In the genomic region with DNA sequence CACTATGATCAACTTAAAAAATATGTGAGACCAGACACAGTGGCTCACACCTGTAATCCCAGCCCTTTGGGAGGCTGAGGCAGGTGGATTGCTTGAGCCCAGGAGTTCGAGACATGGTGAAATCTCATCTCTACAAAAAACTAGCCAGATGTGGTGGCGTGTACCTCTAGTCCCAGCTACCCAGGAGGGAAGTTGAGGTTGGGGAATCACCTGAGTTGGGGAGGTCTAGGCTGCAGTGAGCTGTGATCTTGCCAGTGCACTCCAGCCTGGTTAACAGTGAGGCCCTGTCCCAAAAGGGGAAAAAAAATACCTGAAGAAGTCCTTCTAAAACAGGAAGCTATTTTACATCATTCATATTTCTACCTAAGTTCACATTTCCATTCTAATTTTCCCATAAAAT, we compare ENCODE assay signal across 11 cellular contexts.
DNase-seq lines count a peak whose midpoint lies in the region; ATAC-seq lines count a peak whose summit lies in the region.
"Had no signal": no experiment of that assay in that cellular context is flagged by ENCODE, and none has a peak within 500 bp of the region (broad histone marks: within the 10 kb centered on the region; RNA-seq: fewer than 3 reads in every experiment).

No MANE protein-coding gene starts in this region.

- H3K27me3 Mint-ChIP-seq in activated naive CD4-positive, alpha-beta T cell treated with anti-CD3 and anti-CD28 coated beads for 36 hours (ENCODE audit: low read depth): no peaks in the 10 kb centered on the region
- H3K27me3 Mint-ChIP-seq: activated CD4-positive, alpha-beta memory T cell treated with anti-CD3 and anti-CD28 coated beads, Interleukin-2, amount 10 ng/mL, durations not matched to agents 7 days and 5 days had no signal

- no peak overlapping the region for H3K27ac Mint-ChIP-seq in activated naive CD4-positive, alpha-beta T cell treated with anti-CD3 and anti-CD28 coated beads for 36 hours
- H3K27ac Mint-ChIP-seq in stimulated activated effector memory CD8-positive, alpha-beta T cell treated with anti-CD3 and anti-CD28 coated beads, Interleukin-12 subunit alpha, Interleukin-12 subunit beta, amount 100 ng/mL, for 72 hours: peak overlapping the region; percentile 0
- H3K27ac Mint-ChIP-seq: activated CD4-positive, alpha-beta memory T cell treated with anti-CD3 and anti-CD28 coated beads, Interleukin-2, amount 10 ng/mL, durations not matched to agents 7 days and 5 days had no signal

- H3K4me3 Mint-ChIP-seq in activated naive CD4-positive, alpha-beta T cell treated with anti-CD3 and anti-CD28 coated beads for 36 hours: no peak overlapping the region
- H3K4me3 Mint-ChIP-seq in stimulated activated effector memory CD8-positive, alpha-beta T cell treated with anti-CD3 and anti-CD28 coated beads, Interleukin-12 subunit alpha, Interleukin-12 subunit beta, amount 100 ng/mL, for 72 hours: no peak overlapping the region
- H3K4me3 Mint-ChIP-seq: activated CD4-positive, alpha-beta memory T cell treated with anti-CD3 and anti-CD28 coated beads, Interleukin-2, amount 10 ng/mL, durations not matched to agents 7 days and 5 days had no signal

- H3K9me3 Mint-ChIP-seq in activated naive CD4-positive, alpha-beta T cell treated with anti-CD3 and anti-CD28 coated beads for 36 hours: peaks cover under 1% of the 10 kb centered on the region
- no peaks in the 10 kb centered on the region for H3K9me3 Mint-ChIP-seq in stimulated activated effector memory CD8-positive, alpha-beta T cell treated with anti-CD3 and anti-CD28 coated beads, Interleukin-12 subunit alpha, Interleukin-12 subunit beta, amount 100 ng/mL, for 72 hours
- H3K9me3 Mint-ChIP-seq: activated CD4-positive, alpha-beta memory T cell treated with anti-CD3 and anti-CD28 coated beads, Interleukin-2, amount 10 ng/mL, durations not matched to agents 7 days and 5 days had no signal

- CTCF ChIA-PET in activated naive CD4-positive, alpha-beta T cell treated with anti-CD3 and anti-CD28 coated beads for 36 hours (lab: Charles Lee): no interaction called here

- peak; percentile 42 for ATAC-seq in GM21737 (IDR thresholded peaks at IDR 0.05; ENCODE audit: unreplicated experiment)
- peak; percentile 35 for ATAC-seq in HG03139 (IDR thresholded peaks at IDR 0.05; ENCODE audit: unreplicated experiment)
- ATAC-seq in stimulated activated effector memory CD8-positive, alpha-beta T cell treated with anti-CD3 and anti-CD28 coated beads, Interleukin-12 subunit alpha, Interleukin-12 subunit beta, amount 100 ng/mL, for 72 hours: no peak
- no peak for ATAC-seq in HG03280 (IDR thresholded peaks at IDR 0.05; ENCODE audit: unreplicated experiment)

- peak; percentile 8 for DNase-seq in activated naive CD4-positive, alpha-beta T cell treated with anti-CD3 and anti-CD28 coated beads for 36 hours
- no peak for DNase-seq in activated naive CD4-positive, alpha-beta T cell treated with anti-CD3 and anti-CD28 coated beads, Interleukin-2, amount 50 U/mL, for 16 hours
- no peak for DNase-seq in stimulated activated effector memory CD8-positive, alpha-beta T cell treated with anti-CD3 and anti-CD28 coated beads, Interleukin-12 subunit alpha, Interleukin-12 subunit beta, amount 100 ng/mL, for 72 hours (ENCODE audit: low spot score in 2 of 2)
- DNase-seq in posterior cingulate gyrus (no peak), MV-4-11 (lab: John Stamatoyannopoulos, UW) (no peak)
- DNase-seq: activated CD4-positive, alpha-beta memory T cell treated with anti-CD3 and anti-CD28 coated beads, Interleukin-2, amount 10 ng/mL, durations not matched to agents 7 days and 5 days; IMR-90; NCI-H2081 treated with DMSO at 0.1 percent for 48 hours had no signal

- intact Hi-C loops in activated naive CD4-positive, alpha-beta T cell treated with anti-CD3 and anti-CD28 coated beads for 36 hours (cut with micrococcal nuclease): no loop called here
- intact Hi-C loops in posterior cingulate gyrus (cut with DNase I): no loop called here

- no peaks in the 10 kb centered on the region for H3K36me3 Mint-ChIP-seq in activated naive CD4-positive, alpha-beta T cell treated with anti-CD3 and anti-CD28 coated beads for 36 hours (ENCODE audit: low read depth)
- no peaks in the 10 kb centered on the region for H3K36me3 Mint-ChIP-seq in stimulated activated effector memory CD8-positive, alpha-beta T cell treated with anti-CD3 and anti-CD28 coated beads, Interleukin-12 subunit alpha, Interleukin-12 subunit beta, amount 100 ng/mL, for 72 hours

- peaks cover 14% of the 10 kb centered on the region for H3K4me1 Mint-ChIP-seq in activated naive CD4-positive, alpha-beta T cell treated with anti-CD3 and anti-CD28 coated beads for 36 hours (ENCODE audit: low read depth)
- no peaks in the 10 kb centered on the region for H3K4me1 Mint-ChIP-seq in stimulated activated effector memory CD8-positive, alpha-beta T cell treated with anti-CD3 and anti-CD28 coated beads, Interleukin-12 subunit alpha, Interleukin-12 subunit beta, amount 100 ng/mL, for 72 hours

Comparison
In these comparisons a context has a peak if more than half of its experiments do, and no peak if none do; other contexts are left out.
1. ATAC-seq: peak in GM21737 (single experiment) and HG03139 (single experiment); none in stimulated activated effector memory CD8-positive, alpha-beta T cell treated with anti-CD3 and anti-CD28 coated beads, Interleukin-12 subunit alpha, Interleukin-12 subunit beta, amount 100 ng/mL, for 72 hours (single experiment) and HG03280 (single experiment).